In the genomic region with DNA sequence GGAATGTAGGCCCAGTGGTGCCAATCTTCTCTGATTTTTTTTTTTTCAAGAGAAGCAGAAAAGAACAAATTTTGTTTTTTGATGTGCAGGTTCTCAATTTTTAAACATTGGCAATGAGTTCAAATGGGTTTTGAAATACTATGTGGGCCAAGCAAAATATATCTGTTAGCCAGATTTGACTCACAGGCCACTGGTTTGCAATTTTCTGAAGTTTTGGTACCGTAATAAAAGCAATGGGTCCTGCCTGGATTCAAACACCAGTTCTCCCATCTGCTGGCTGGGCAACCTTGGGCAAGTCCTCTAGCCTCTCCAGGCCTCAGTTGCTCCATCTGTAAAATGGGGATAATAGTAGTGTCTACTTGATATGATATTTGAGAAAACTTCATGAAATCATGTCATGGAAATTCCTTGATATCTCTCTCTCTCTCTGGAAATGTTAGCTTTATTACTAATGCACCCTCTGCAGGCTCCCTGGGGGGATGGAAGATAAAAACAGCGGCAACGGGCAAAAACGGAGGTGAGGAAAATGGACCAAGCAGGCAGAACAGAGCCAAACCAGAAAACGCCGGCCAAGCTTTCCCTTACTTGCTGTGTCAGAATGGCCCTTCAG, we compare ENCODE assay signal across 1 cellular context.
TF ChIP-seq lines count a peak whose summit lies in the region.

No MANE protein-coding gene starts in this region.

TF ChIP-seq in IMR-90, 13 proteins besides CTCF, POLR2A, EP300 and RAD21 (continued from another document):
- no peak for TF ChIP-seq ELK1 (IDR thresholded peaks at IDR 0.05; ENCODE audit: borderline replicate concordance, low read depth, low read length)
TF ChIP-seq in IMR-90: peak in this region for 0.
